In the genomic region with DNA sequence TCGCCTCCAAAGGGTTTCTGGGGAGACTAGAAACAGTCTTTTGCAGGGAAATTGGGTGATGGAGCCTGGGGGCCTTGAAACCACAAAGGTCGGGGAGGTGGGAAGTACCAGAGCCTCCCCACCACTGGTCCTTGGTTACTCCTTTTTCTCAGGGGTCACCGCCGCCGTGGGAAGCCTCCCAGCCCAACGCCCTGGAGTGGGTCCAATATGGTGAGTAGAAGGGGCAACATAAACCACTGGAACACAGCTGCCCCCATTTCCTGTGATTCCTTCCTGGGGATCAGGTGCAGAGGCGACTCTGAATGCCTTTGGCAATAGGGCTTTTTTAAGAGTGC, we compare ENCODE assay signal across 10 cellular contexts. TPM values are rescaled to one million over a fixed set of nuclear protein-coding genes. Genes with fewer than 3 reads are reported as not detected.
DNase-seq lines count a peak whose midpoint lies in the region; ATAC-seq and TF ChIP-seq lines count a peak whose summit lies in the region.
"Had no signal": no experiment of that assay in that cellular context is flagged by ENCODE, and none has a peak within 500 bp of the region (broad histone marks: within the 10 kb centered on the region; RNA-seq: fewer than 3 reads in every experiment).

No MANE protein-coding gene starts in this region.

- H3K9me3 Mint-ChIP-seq in activated naive CD8-positive, alpha-beta T cell treated with anti-CD3 and anti-CD28 coated beads for 36 hours: no peaks in the 10 kb centered on the region
- H3K9me3 Mint-ChIP-seq in nephron: no peaks in the 10 kb centered on the region

- peaks cover 41% of the 10 kb centered on the region for H3K4me1 ChIP-seq in BLaER1

- no peaks in the 10 kb centered on the region for H3K9me3 ChIP-seq in BLaER1

- H3K27me3 Mint-ChIP-seq in activated naive CD8-positive, alpha-beta T cell treated with anti-CD3 and anti-CD28 coated beads for 36 hours: peaks cover 25% of the 10 kb centered on the region
- peaks cover 50% of the 10 kb centered on the region for H3K27me3 Mint-ChIP-seq in nephron (ENCODE audit: low read depth)

- peak overlapping the region; percentile 43 for H3K4me3 Mint-ChIP-seq in activated naive CD8-positive, alpha-beta T cell treated with anti-CD3 and anti-CD28 coated beads for 36 hours
- H3K4me3 Mint-ChIP-seq in nephron: peak overlapping the region; percentile 41 to 87 (median 64)

- DNase-seq in activated naive CD8-positive, alpha-beta T cell treated with anti-CD3 and anti-CD28 coated beads for 36 hours: no peak
- no peak for DNase-seq in hepatic stellate cell (ENCODE audit: low spot score)
- DNase-seq in NCI-H82 treated with DMSO at 0.1 percent for 48 hours (lab: John Stamatoyannopoulos, UW; ENCODE audit: unreplicated experiment): no peak
- DNase-seq in iPS-NIHi7 (ENCODE audit: extremely low spot score): no peak
- DNase-seq in anterior cingulate cortex (lab: John Stamatoyannopoulos, UW): no peak

- no peak overlapping the region for H3K27ac Mint-ChIP-seq in activated naive CD8-positive, alpha-beta T cell treated with anti-CD3 and anti-CD28 coated beads for 36 hours
- H3K27ac Mint-ChIP-seq in nephron: no peak overlapping the region

- H3K4me1 Mint-ChIP-seq in activated naive CD8-positive, alpha-beta T cell treated with anti-CD3 and anti-CD28 coated beads for 36 hours: peaks cover 16% of the 10 kb centered on the region
- peaks cover 14% of the 10 kb centered on the region for H3K4me1 Mint-ChIP-seq in nephron

- ATAC-seq in GM18909 (IDR thresholded peaks at IDR 0.05; ENCODE audit: poor library complexity, unreplicated experiment): peak; percentile 15

- peak overlapping the region; percentile 59 for H3K4me2 ChIP-seq in BLaER1

- peaks cover 55% of the 10 kb centered on the region for H4K20me1 ChIP-seq in BLaER1

- H3K36me3 Mint-ChIP-seq in activated naive CD8-positive, alpha-beta T cell treated with anti-CD3 and anti-CD28 coated beads for 36 hours: peaks cover 7% of the 10 kb centered on the region
- peaks cover 3% of the 10 kb centered on the region for H3K36me3 Mint-ChIP-seq in nephron (ENCODE audit: low read depth)

- peaks cover 36% of the 10 kb centered on the region for H3K27me3 ChIP-seq in BLaER1

- H3K9ac ChIP-seq in BLaER1: no peak overlapping the region

- peaks cover 21% of the 10 kb centered on the region for H3K36me3 ChIP-seq in BLaER1

- H3K4me3 ChIP-seq in BLaER1: no peak overlapping the region

- peak; percentile 26 to 49 (median 28) for TF ChIP-seq CTCF in nephron (IDR thresholded peaks at IDR 0.05; ENCODE audit: unreplicated experiment in 3 of 3)

- H3K27ac ChIP-seq in BLaER1: no peak overlapping the region

RNA-seq across cellular contexts. Expression of gene PGLYRP1, which starts 5.8 kb away (rescaled TPM):
- total RNA-seq in activated naive CD8-positive, alpha-beta T cell treated with anti-CD3 and anti-CD28 coated beads for 36 hours: not detected
- total RNA-seq: left colon, ureter had no signal

RNA-seq across cellular contexts. Expression of gene CCDC61, which starts 21.8 kb away (rescaled TPM):
- 10 to 100 TPM; 17.8 to 18.4 TPM for total RNA-seq in activated naive CD8-positive, alpha-beta T cell treated with anti-CD3 and anti-CD28 coated beads for 36 hours

RNA-seq across cellular contexts. Expression of gene IGFL4, which starts 23.7 kb away (rescaled TPM):
- not detected for total RNA-seq in activated naive CD8-positive, alpha-beta T cell treated with anti-CD3 and anti-CD28 coated beads for 36 hours
- total RNA-seq: left colon, ureter had no signal

RNA-seq across cellular contexts. Expression of gene NOVA2, which starts 43.4 kb away (rescaled TPM):
- total RNA-seq in activated naive CD8-positive, alpha-beta T cell treated with anti-CD3 and anti-CD28 coated beads for 36 hours: not detected
